8 cellular contexts compared by ENCODE assay signal in genomic region chr1:156128749-156129682, GRCh38. TPM values are rescaled to one million over a fixed set of nuclear protein-coding genes. Genes with fewer than 3 reads are reported as not detected.
DNase-seq lines count a peak whose midpoint lies in the region; ATAC-seq and TF ChIP-seq lines count a peak whose summit lies in the region.

No MANE protein-coding gene starts in this region.

- H3K4me1 ChIP-seq in CD8-positive, alpha-beta memory T cell (ENCODE audit: insufficient read depth, low read length), result peaks cover 64% of the 10 kb centered on the region
- H3K4me1 ChIP-seq in SJCRH30, result peaks cover 54% of the 10 kb centered on the region
- peaks cover 52 to 56% of the 10 kb centered on the region in 2 experiments for H3K4me1 ChIP-seq in trophoblast cell (ENCODE audit: control insufficient read depth in 1 of 2, insufficient read depth in 2 of 2, low read length in 2 of 2)

- H3K27me3 Mint-ChIP-seq in CD8-positive, alpha-beta memory T cell, result peaks cover 0 to 4% of the 10 kb centered on the region in 2 donors

- H4K12ac ChIP-seq in trophoblast cell (ENCODE audit: low read depth, low read length), result peak overlapping the region; percentile 63

- H3K4ac ChIP-seq in trophoblast cell (ENCODE audit: low read depth, low read length), result peak overlapping the region; percentile 98

- no CpG with 5 or more reads among the region's 8 CpGs for WGBS in trophoblast cell (ENCODE audit: extremely low coverage, insufficient coverage, insufficient read length)

- ATAC-seq in GM18502 (IDR thresholded peaks at IDR 0.05; ENCODE audit: poor library complexity, unreplicated experiment) (no peak), GM19467 (IDR thresholded peaks at IDR 0.05; ENCODE audit: unreplicated experiment) (no peak)

- H4K91ac ChIP-seq in trophoblast cell (ENCODE audit: low read depth, low read length), result peak overlapping the region; percentile 99

- peak overlapping the region; percentile 14 for H3K27ac ChIP-seq in CD8-positive, alpha-beta memory T cell (ENCODE audit: low read depth, low read length)
- H3K27ac ChIP-seq in SJCRH30 (peak overlapping the region; percentile 96), trophoblast cell (ENCODE audit: low read depth, low read length) (peak overlapping the region; percentile 93)

- peak overlapping the region; percentile 93 for H2BK120ac ChIP-seq in trophoblast cell (ENCODE audit: insufficient read depth, low read length, poor library complexity)

- peak overlapping the region; percentile 42 for H3K18ac ChIP-seq in trophoblast cell (ENCODE audit: low read length)

- H2AK5ac ChIP-seq in trophoblast cell (ENCODE audit: low read length), result peak overlapping the region; percentile 85

- peak overlapping the region; percentile 50 for H4K8ac ChIP-seq in trophoblast cell (ENCODE audit: low read depth, low read length)

- peaks cover 47 to 63% (median 62%) of the 10 kb centered on the region in 3 donors for H3K4me1 Mint-ChIP-seq in CD8-positive, alpha-beta memory T cell

- POLR2A ChIA-PET in CD8-positive, alpha-beta memory T cell (lab: Charles Lee), result interaction anchor here (0.9 to 1.1 kb wide), 4 partner anchors 13 to 27 kb away, joined by 3 to 5 read pairs (median 4); no protein-coding TSS in a partner anchor

- H3K9me3 ChIP-seq in CD8-positive, alpha-beta memory T cell (ENCODE audit: low read length), result no peaks in the 10 kb centered on the region
- H3K9me3 ChIP-seq in SJCRH30 (replicated peaks) (no peaks in the 10 kb centered on the region), trophoblast cell (ENCODE audit: insufficient read depth, low read depth, low read length) (no peaks in the 10 kb centered on the region)

- H3K4me3 Mint-ChIP-seq in CD8-positive, alpha-beta memory T cell, result peak overlapping the region in 3 of 7 donors; percentile 4 to 40 (median 12)

- H3K4me3 ChIP-seq in CD8-positive, alpha-beta memory T cell (ENCODE audit: low read length), result peak overlapping the region; percentile 14
- no peak overlapping the region for H3K4me3 ChIP-seq in SJCRH30
- peak overlapping the region; percentile 38 for H3K4me3 ChIP-seq in fibroblast of mammary gland (ENCODE audit: control insufficient read depth, low read depth, low read length)
- no peak overlapping the region for H3K4me3 ChIP-seq in trophoblast cell (ENCODE audit: low read depth, low read length)

- peak overlapping the region; percentile 13 for H3K4me2 ChIP-seq in trophoblast cell (ENCODE audit: low read length)

- H3K9me3 Mint-ChIP-seq in CD8-positive, alpha-beta memory T cell, result no peaks in the 10 kb centered on the region

- H3K79me1 ChIP-seq in trophoblast cell (ENCODE audit: low read length), result peaks cover 44% of the 10 kb centered on the region

- CTCF ChIA-PET in CD8-positive, alpha-beta memory T cell (lab: Charles Lee), result interaction anchor here (0.9 to 25.4 kb wide), 16 partner anchors 12 to 257 kb away, joined by 3 to 702 read pairs (median 4); partner anchors contain the start of genes LMNA, PMF1 and SMG5

- H3K36me3 ChIP-seq in CD8-positive, alpha-beta memory T cell (ENCODE audit: insufficient read depth, low read length), result no peaks in the 10 kb centered on the region
- H3K36me3 ChIP-seq in SJCRH30, result peaks cover 22% of the 10 kb centered on the region
- H3K36me3 ChIP-seq in trophoblast cell (ENCODE audit: control insufficient read depth in 1 of 2, insufficient read depth in 2 of 2, low read length in 2 of 2), result peaks cover 36% of the 10 kb centered on the region in 2 experiments

- H3K9ac ChIP-seq in trophoblast cell (ENCODE audit: low read length), result no peak overlapping the region

- no peak for DNase-seq in CD8-positive, alpha-beta memory T cell
- no peak for DNase-seq in SJCRH30
- peak; percentile 91 for DNase-seq in fibroblast of mammary gland (ENCODE audit: low read depth)
- DNase-seq in trophoblast cell, result peak; percentile 53 to 58
- no peak for DNase-seq in mesenteric fat pad (ENCODE audit: low spot score)
- DNase-seq in activated CD4-positive, alpha-beta T cell treated with anti-CD3 and anti-CD28 coated beads for 1 hour, result no peak

- H3K36me3 Mint-ChIP-seq in CD8-positive, alpha-beta memory T cell, result peaks cover 0 to 20% (median 2%) of the 10 kb centered on the region in 3 donors

- peak overlapping the region; percentile 66 for H2BK5ac ChIP-seq in trophoblast cell (ENCODE audit: low read depth, low read length, poor library complexity)

- H3K79me2 ChIP-seq in trophoblast cell (ENCODE audit: control insufficient read depth, insufficient read depth, low read length, poor library complexity), result peaks cover 29% of the 10 kb centered on the region

- peak overlapping the region in 7 of 8 donors; percentile 54 to 98 (median 92) for H3K27ac Mint-ChIP-seq in CD8-positive, alpha-beta memory T cell

- peak overlapping the region; percentile 68 for H2BK12ac ChIP-seq in trophoblast cell (ENCODE audit: low read length)

- H3K14ac ChIP-seq in trophoblast cell (ENCODE audit: low read length), result peak overlapping the region; percentile 68

- no peak overlapping the region for H2AFZ ChIP-seq in trophoblast cell (ENCODE audit: insufficient read depth, low read length, poor library complexity)

- H3K27me3 ChIP-seq in CD8-positive, alpha-beta memory T cell (ENCODE audit: insufficient read depth, low read length, poor library complexity, severe bottlenecking), result no peaks in the 10 kb centered on the region
- no peaks in the 10 kb centered on the region for H3K27me3 ChIP-seq in SJCRH30
- H3K27me3 ChIP-seq in trophoblast cell (ENCODE audit: insufficient read depth, low read length), result no peaks in the 10 kb centered on the region

- H3K23ac ChIP-seq in trophoblast cell (ENCODE audit: low read length), result no peak overlapping the region

- no peak for TF ChIP-seq CTCF in fibroblast of mammary gland (conservative IDR thresholded peaks at IDR 0.05; ENCODE audit: control insufficient read depth, insufficient read depth, low read depth, low read length)

RNA-seq across cellular contexts. Expression of gene LMNA, which starts 14.5 kb away (rescaled TPM):
- 100 to 1,000 TPM; 325 to 335 TPM for total RNA-seq in CD8-positive, alpha-beta memory T cell
- polyA plus RNA-seq in CD8-positive, alpha-beta memory T cell, result 13.9 TPM
- total RNA-seq in SJCRH30 (2014; rRNA removed; shearing (Covaris generic)), result 113 and 114 TPM in 2 replicates
- polyA plus RNA-seq in trophoblast cell (2013), result 414 and 457 TPM in 2 replicates
- 901 TPM for total RNA-seq in mesenteric fat pad

RNA-seq across cellular contexts. Expression of gene SEMA4A, which starts 24.4 kb away (rescaled TPM):
- 10 to 100 TPM; 21.6 to 23.0 TPM for total RNA-seq in CD8-positive, alpha-beta memory T cell
- polyA plus RNA-seq in CD8-positive, alpha-beta memory T cell, result 10.7 TPM
- 1.2 and 2.1 TPM in 2 replicates for total RNA-seq in SJCRH30 (2014; rRNA removed; shearing (Covaris generic))
- 0.47 and 0.83 TPM in 2 replicates for polyA plus RNA-seq in trophoblast cell (2013)
- total RNA-seq in mesenteric fat pad, result 31.9 TPM

RNA-seq across cellular contexts. Expression of gene MEX3A, which starts 46.8 kb away (rescaled TPM):
- 1 to 10 TPM in 1 of 2 experiments, under 1 TPM in 1; 0.24 to 1.0 TPM for total RNA-seq in CD8-positive, alpha-beta memory T cell
- polyA plus RNA-seq in CD8-positive, alpha-beta memory T cell, result not detected
- 21.8 and 22.3 TPM in 2 replicates for total RNA-seq in SJCRH30 (2014; rRNA removed; shearing (Covaris generic))
- polyA plus RNA-seq in trophoblast cell (2013), result 38.9 and 40.4 TPM in 2 replicates
- 0.58 TPM for total RNA-seq in mesenteric fat pad

Comparison
In these comparisons a context has a peak if more than half of its experiments do, and no peak if none do; other contexts are left out.
1. DNase-seq: peak in fibroblast of mammary gland (single experiment) and trophoblast cell (2 of 2); none in CD8-positive, alpha-beta memory T cell (0 of 5), SJCRH30 (0 of 2), mesenteric fat pad (single experiment) and activated CD4-positive, alpha-beta T cell treated with anti-CD3 and anti-CD28 coated beads for 1 hour (single experiment).
2. H3K27ac ChIP-seq: peak in every context shown above with its lines; median percentile 96 in SJCRH30; 93 in trophoblast cell; 14 in CD8-positive, alpha-beta memory T cell.
3. H3K4me3 ChIP-seq: peak in CD8-positive, alpha-beta memory T cell (single experiment) and fibroblast of mammary gland (single experiment); none in SJCRH30 (single experiment) and trophoblast cell (single experiment).
4. RNA of gene MEX3A, which starts 46.8 kb away (total RNA-seq): 21.8 to 22.3 TPM in SJCRH30; 0.24 to 1.0 TPM in CD8-positive, alpha-beta memory T cell and 0.58 TPM in mesenteric fat pad (single experiment); every median in the first group is over 10 times any median in the second.